Comparison of ENCODE assay signal across 1 cellular context in the genomic region with DNA sequence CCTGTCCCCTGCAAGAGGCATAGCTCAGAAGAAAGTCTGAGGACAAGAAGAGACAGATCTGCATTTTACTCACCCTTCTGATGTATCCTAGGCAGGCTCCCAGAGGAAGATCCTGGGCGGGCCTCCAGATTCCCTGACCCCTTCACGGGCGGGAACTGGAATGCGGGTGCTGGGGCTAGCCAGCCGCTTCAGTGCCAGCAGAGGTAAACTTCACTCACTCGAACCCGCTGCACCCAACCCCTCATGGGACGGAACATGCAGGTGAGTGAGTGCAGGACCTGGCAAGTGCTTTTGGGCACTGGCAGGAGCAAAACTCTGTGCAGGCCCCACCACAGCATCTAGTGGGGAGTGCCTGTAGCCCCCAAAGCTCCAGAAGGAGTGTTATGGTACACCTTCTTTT.
TF ChIP-seq lines count a peak whose summit lies in the region.

No MANE protein-coding gene starts in this region.

TF ChIP-seq in IMR-90, 13 proteins besides CTCF, POLR2A, EP300 and RAD21 (continued from another document):
- TF ChIP-seq ELK1 (IDR thresholded peaks at IDR 0.05; ENCODE audit: borderline replicate concordance, low read depth, low read length), result no peak
TF ChIP-seq in IMR-90: peak in this region for 0.
